In genomic region chr18:10085405-10085804, GRCh38 we compare ENCODE assay signal across 19 cellular contexts.
DNase-seq lines count a peak whose midpoint lies in the region; ATAC-seq and TF ChIP-seq lines count a peak whose summit lies in the region.
"Had no signal": no experiment of that assay in that cellular context is flagged by ENCODE, and none has a peak within 500 bp of the region (broad histone marks: within the 10 kb centered on the region; RNA-seq: fewer than 3 reads in every experiment).

No MANE protein-coding gene starts in this region.

- peaks cover 15% of the 10 kb centered on the region for H3F3A ChIP-seq in smooth muscle cell (ENCODE audit: low read depth)

- H3K9me3 ChIP-seq in smooth muscle cell (replicated peaks; ENCODE audit: low read depth) = peaks cover 3% of the 10 kb centered on the region
- peaks cover 0 to 26% of the 10 kb centered on the region in 2 donors for H3K9me3 ChIP-seq in left lung

- intact Hi-C loops in left lung (cut with DNase I) = no loop called here

- no peak for TF ChIP-seq CTCF in foreskin fibroblast (IDR thresholded peaks at IDR 0.05; ENCODE audit: low read depth, low read length)
- TF ChIP-seq CTCF in smooth muscle cell (IDR thresholded peaks at IDR 0.05; ENCODE audit: borderline replicate concordance, insufficient read depth, poor library complexity, severe bottlenecking) = no peak
- no peak for TF ChIP-seq CTCF in left lung (IDR thresholded peaks at IDR 0.05)

- H3K36me3 ChIP-seq in smooth muscle cell (ENCODE audit: low read depth) = no peaks in the 10 kb centered on the region
- no peaks in the 10 kb centered on the region for H3K36me3 ChIP-seq in left lung
- H3K36me3 ChIP-seq: stomach, upper lobe of left lung had no signal

- H3K27me3 ChIP-seq in smooth muscle cell (ENCODE audit: low read depth) = no peaks in the 10 kb centered on the region
- no peaks in the 10 kb centered on the region for H3K27me3 ChIP-seq in left lung
- H3K27me3 ChIP-seq: stomach, upper lobe of left lung had no signal

- peak overlapping the region; percentile 48 for H3K4me2 ChIP-seq in smooth muscle cell

- peaks cover 15% of the 10 kb centered on the region for H3K4me1 ChIP-seq in smooth muscle cell (ENCODE audit: low read depth)
- H3K4me1 ChIP-seq in left lung = no peaks in the 10 kb centered on the region
- H3K4me1 ChIP-seq: stomach, upper lobe of left lung had no signal

- H3K4me3 ChIP-seq in foreskin fibroblast (ENCODE audit: low read depth in 1 of 2, low read length in 2 of 2) (no peak overlapping the region), smooth muscle cell (no peak overlapping the region), left lung (no peak overlapping the region)
- H3K4me3 ChIP-seq: dorsolateral prefrontal cortex, stomach, upper lobe of left lung had no signal

- in situ Hi-C loops in G401 (cut with HindIII; ENCODE audit: low sequenced_read_pairs) = no loop called here

- DNase-seq in DMS53 (lab: John Stamatoyannopoulos, UW) (peak; percentile 57), DMS53 treated with DMSO at 0.1 percent for 48 hours (lab: John Stamatoyannopoulos, UW; ENCODE audit: unreplicated experiment) (no peak), SW480 (ENCODE audit: low spot score) (peak; percentile 95), foreskin fibroblast (peak; percentile 57 to 69), smooth muscle cell (lab: John Stamatoyannopoulos, UW; ENCODE audit: unreplicated experiment) (no peak), left lung (no peak), G401 (ENCODE audit: low spot score) (no peak), RKO (ENCODE audit: low spot score) (no peak)
- DNase-seq: 8988T; activated CD4-positive, alpha-beta T cell treated with anti-CD3 and anti-CD28 coated beads, Interleukin-2, amount 10 ng/mL, durations not matched to agents 24 days and 14 days; activated CD8-positive, alpha-beta memory T cell treated with anti-CD3 and anti-CD28 coated beads, Interleukin-2, amount 10 ng/mL, durations not matched to agents 7 days and 5 days; dorsolateral prefrontal cortex; kidney glomerular epithelial cell; NCI-H526 treated with DMSO at 0.1 percent for 48 hours; SHP77 treated with DMSO at 0.1 percent for 48 hours; stomach; upper lobe of left lung had no signal

- H3K79me2 ChIP-seq in smooth muscle cell (ENCODE audit: low read depth) = no peaks in the 10 kb centered on the region

- no peak for ATAC-seq in left lung
- ATAC-seq: activated CD8-positive, alpha-beta memory T cell treated with anti-CD3 and anti-CD28 coated beads, Interleukin-2, amount 10 ng/mL, durations not matched to agents 7 days and 5 days had no signal

- WGBS in smooth muscle cell (ENCODE audit: low lambda C conversion rate) = 14% methylated on average over 4 of the region's 4 CpGs

- H4K20me1 ChIP-seq in smooth muscle cell (ENCODE audit: low read depth) = no peaks in the 10 kb centered on the region

- no peak overlapping the region for H3K9ac ChIP-seq in smooth muscle cell (ENCODE audit: low read depth)

- H3K27ac ChIP-seq in smooth muscle cell (ENCODE audit: low read depth) = no peak overlapping the region
- no peak overlapping the region for H3K27ac ChIP-seq in left lung
- H3K27ac ChIP-seq: C4-2B, HL-60, stomach, upper lobe of left lung had no signal

- no peak overlapping the region for H2AFZ ChIP-seq in smooth muscle cell (ENCODE audit: low read depth)

Comparison
In these comparisons a context has a peak if more than half of its experiments do, and no peak if none do; other contexts are left out.
1. DNase-seq: peak in DMS53 (single experiment), SW480 (single experiment) and foreskin fibroblast (2 of 2); none in DMS53 treated with DMSO at 0.1 percent for 48 hours (single experiment), smooth muscle cell (single experiment), left lung (0 of 2), G401 (single experiment) and RKO (single experiment).